In the genomic region with DNA sequence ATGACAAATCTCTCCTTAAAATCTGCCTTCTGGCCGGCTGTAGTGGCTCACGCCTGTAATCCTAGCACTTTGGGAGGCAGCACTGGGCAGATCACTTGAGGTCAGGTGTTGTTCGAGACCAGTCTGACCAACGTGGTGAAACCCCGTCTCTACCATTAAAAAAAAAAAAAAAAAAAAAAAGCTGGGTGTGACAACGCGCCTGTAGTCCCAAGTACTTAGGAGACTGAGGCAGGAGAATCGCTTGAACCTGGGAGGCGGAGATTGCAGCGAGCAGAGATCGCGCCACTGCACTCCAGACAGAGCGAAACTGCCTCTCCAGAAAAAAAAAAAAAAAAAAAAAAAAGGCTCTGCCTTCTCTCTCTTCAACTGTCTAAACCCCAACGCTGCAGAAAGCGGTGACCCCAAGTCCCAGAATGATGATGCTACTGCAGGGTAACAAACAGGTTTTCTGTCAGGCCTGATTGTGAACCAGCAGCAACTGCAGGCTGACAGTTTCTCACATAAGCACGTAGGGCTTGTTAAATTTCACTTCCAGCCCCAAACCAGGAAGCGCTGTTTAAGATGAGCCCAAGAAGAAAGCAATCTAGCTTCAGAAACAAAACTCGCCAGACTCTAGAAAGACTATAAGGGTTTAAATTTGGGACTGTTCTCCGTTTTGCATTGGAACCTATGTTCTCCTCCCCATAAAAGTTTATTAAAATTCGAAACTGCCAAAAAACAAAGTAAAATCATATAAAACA, we compare ENCODE assay signal across 8 cellular contexts. TPM values are rescaled to one million over a fixed set of nuclear protein-coding genes. Genes with fewer than 3 reads are reported as not detected.
DNase-seq lines count a peak whose midpoint lies in the region; ATAC-seq lines count a peak whose summit lies in the region.

No MANE protein-coding gene starts in this region.

- ATAC-seq in Right ventricle myocardium inferior (no peak), left cardiac atrium (no peak), HG03175 (IDR thresholded peaks at IDR 0.05; ENCODE audit: unreplicated experiment) (peak; percentile 25)

- no peaks in the 10 kb centered on the region for H3K27me3 ChIP-seq in layer of hippocampus (ENCODE audit: control insufficient read depth, insufficient read depth, low read length)

- intact Hi-C loops in Right ventricle myocardium inferior (cut with DNase I) (loop anchor here (5.0 to 10.0 kb wide), 3 partner anchors 46 to 276 kb away; a partner anchor contains a TSS), left cardiac atrium (cut with DNase I) (loop anchor here in 1 of 2 donors (10.0 kb wide), 1 partner anchor 84 kb away; no protein-coding TSS in a partner anchor)

- peak overlapping the region; percentile 88 for H3K27ac ChIP-seq in caudate nucleus (ENCODE audit: low read depth, low read length)
- peak overlapping the region; percentile 88 for H3K27ac ChIP-seq in layer of hippocampus (ENCODE audit: low read depth, low read length)

- DNase-seq in Right ventricle myocardium inferior (ENCODE audit: missing footprints): peak; percentile 53
- DNase-seq in left cardiac atrium: no peak
- DNase-seq in T-helper 1 cell: peak in 4 of 5 donors; percentile 12 to 73 (median 17)
- peak in 4 of 61 donors; percentile 7 to 42 (median 16) for DNase-seq in caudate nucleus (lab: John Stamatoyannopoulos, UW)
- DNase-seq in stimulated activated CD4-positive, alpha-beta T cell treated with anti-CD3 and anti-CD28 coated beads, Interleukin-4, amount 100 ng/mL, for 4 hours: peak; percentile 5 to 12
- DNase-seq in GF-D8 (lab: John Stamatoyannopoulos, UW): no peak

RNA-seq across cellular contexts. Expression of a gene that starts 0.9 kb away (rescaled TPM):
- total RNA-seq in Right ventricle myocardium inferior (461 TPM), left cardiac atrium (100 to 1,000 TPM; 422 to 589 TPM)

Comparison
In these comparisons a context has a peak if more than half of its experiments do, and no peak if none do; other contexts are left out.
1. DNase-seq: peak in Right ventricle myocardium inferior (single experiment), T-helper 1 cell (4 of 5) and stimulated activated CD4-positive, alpha-beta T cell treated with anti-CD3 and anti-CD28 coated beads, Interleukin-4, amount 100 ng/mL, for 4 hours (2 of 2); none in left cardiac atrium (single experiment) and GF-D8 (single experiment).